ENCODE assay signal across 12 cellular contexts in the genomic region with DNA sequence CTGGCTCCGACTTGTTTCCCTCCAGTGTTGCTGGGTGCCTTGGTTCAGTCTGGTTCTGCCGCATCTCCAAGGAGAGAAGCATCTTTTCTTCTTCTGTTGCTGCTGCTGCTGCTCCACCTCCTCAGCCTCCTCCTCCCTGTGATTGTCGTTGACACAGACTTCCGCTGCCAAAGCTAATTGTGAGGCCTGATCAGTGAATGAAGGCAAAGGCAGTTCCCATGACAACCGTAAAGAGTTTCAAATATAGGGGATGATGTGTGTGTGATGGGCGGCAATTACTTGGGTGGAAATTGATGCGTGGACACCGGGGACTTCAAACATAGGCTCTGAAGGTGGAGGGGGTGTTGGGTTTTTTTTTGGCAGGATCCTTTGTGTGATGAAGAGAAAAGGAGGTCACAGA. TPM values are rescaled to one million over a fixed set of nuclear protein-coding genes. Genes with fewer than 3 reads are reported as not detected.
DNase-seq lines count a peak whose midpoint lies in the region; ATAC-seq and TF ChIP-seq lines count a peak whose summit lies in the region.
"Had no signal": no experiment of that assay in that cellular context is flagged by ENCODE, and none has a peak within 500 bp of the region (broad histone marks: within the 10 kb centered on the region; RNA-seq: fewer than 3 reads in every experiment).

No MANE protein-coding gene starts in this region.

- H3K4me1 Mint-ChIP-seq in activated T-cell treated with anti-CD3 and anti-CD28 coated beads, Interleukin-2, amount 50 U/mL, for 4 hours (ENCODE audit: low read depth), result peaks cover 83% of the 10 kb centered on the region
- peaks cover 34% of the 10 kb centered on the region for H3K4me1 Mint-ChIP-seq in endothelial cell (ENCODE audit: unreplicated experiment)

- peak; percentile 32 for DNase-seq in stimulated activated CD4-positive, alpha-beta T cell treated with anti-CD3 and anti-CD28 coated beads, Interleukin-15, amount 100 ng/mL, for 24 hours
- DNase-seq in stimulated activated CD4-positive, alpha-beta T cell treated with anti-CD3 and anti-CD28 coated beads, Interleukin-12 subunit alpha, Interleukin-12 subunit beta, amount 100 ng/mL, for 4 hours, result no peak
- no peak for DNase-seq in activated T-cell treated with anti-CD3 and anti-CD28 coated beads, Interleukin-2, amount 50 U/mL, for 4 hours
- DNase-seq in endothelial cell (ENCODE audit: low spot score), result no peak
- no peak for DNase-seq in cerebellum (ENCODE audit: low spot score)
- no peak for DNase-seq in islet precursor cell
- no peak for DNase-seq in NCI-H510A (lab: John Stamatoyannopoulos, UW)
- DNase-seq: foreskin keratinocyte, HCEC 1CT, NCI-H526 treated with DMSO at 0.1 percent for 48 hours, T1000 had no signal

- no peak for ATAC-seq in activated T-cell treated with anti-CD3 and anti-CD28 coated beads, Interleukin-2, amount 50 U/mL, for 4 hours
- ATAC-seq: foreskin keratinocyte had no signal

- H3K36me3 Mint-ChIP-seq in activated T-cell treated with anti-CD3 and anti-CD28 coated beads, Interleukin-2, amount 50 U/mL, for 4 hours (ENCODE audit: insufficient read depth), result peaks cover 9% of the 10 kb centered on the region
- peaks cover 15% of the 10 kb centered on the region for H3K36me3 Mint-ChIP-seq in endothelial cell (ENCODE audit: low read depth, unreplicated experiment)

- H3K4me3 Mint-ChIP-seq in activated T-cell treated with anti-CD3 and anti-CD28 coated beads, Interleukin-2, amount 50 U/mL, for 4 hours, result peak overlapping the region; percentile 64
- peak overlapping the region; percentile 13 for H3K4me3 Mint-ChIP-seq in endothelial cell (ENCODE audit: unreplicated experiment)

- H3K9me3 Mint-ChIP-seq in activated T-cell treated with anti-CD3 and anti-CD28 coated beads, Interleukin-2, amount 50 U/mL, for 4 hours, result no peaks in the 10 kb centered on the region
- no peaks in the 10 kb centered on the region for H3K9me3 Mint-ChIP-seq in endothelial cell (ENCODE audit: unreplicated experiment)

- TF ChIP-seq CTCF in endothelial cell (IDR thresholded peaks at IDR 0.05; ENCODE audit: unreplicated experiment), result no peak

- H3K27me3 Mint-ChIP-seq in activated T-cell treated with anti-CD3 and anti-CD28 coated beads, Interleukin-2, amount 50 U/mL, for 4 hours (ENCODE audit: low read depth), result no peaks in the 10 kb centered on the region
- peaks cover 10% of the 10 kb centered on the region for H3K27me3 Mint-ChIP-seq in endothelial cell (ENCODE audit: unreplicated experiment)

- H3K27ac ChIP-seq in temporal lobe (ENCODE audit: low read depth, low read length), result peak overlapping the region; percentile 30
- H3K27ac ChIP-seq: foreskin keratinocyte had no signal

- peak overlapping the region; percentile 20 for H3K27ac Mint-ChIP-seq in endothelial cell (ENCODE audit: unreplicated experiment)

RNA-seq across cellular contexts. Expression of a gene that starts 13.7 kb away (rescaled TPM):
- 10 to 100 TPM; 30.8 to 34.0 (median 31.7) TPM for total RNA-seq in activated T-cell treated with anti-CD3 and anti-CD28 coated beads, Interleukin-2, amount 50 U/mL, for 4 hours
- total RNA-seq in endothelial cell (ENCODE audit: unreplicated experiment), result 23.0 TPM
- 21.4 TPM for total RNA-seq in temporal lobe
- 22.0 TPM for total RNA-seq in cerebellum
